ENCODE assay signal across 25 cellular contexts in genomic region chr1:59105548-59106507, GRCh38.
DNase-seq lines count a peak whose midpoint lies in the region; ATAC-seq and TF ChIP-seq lines count a peak whose summit lies in the region.
"Had no signal": no experiment of that assay in that cellular context is flagged by ENCODE, and none has a peak within 500 bp of the region (broad histone marks: within the 10 kb centered on the region; RNA-seq: fewer than 3 reads in every experiment).

No MANE protein-coding gene starts in this region.

- 77% methylated on average over 7 of the region's 7 CpGs for whole genome bisulfite sequencing in esophagus muscularis mucosa
- WGBS in suprapubic skin, result 63% methylated on average over 7 of the region's 7 CpGs

- H3K4me3 ChIP-seq in esophagus muscularis mucosa (no peak overlapping the region), suprapubic skin (no peak overlapping the region)
- H3K4me3 ChIP-seq: HAP-1, mucosa of descending colon, sigmoid colon had no signal

- no peaks in the 10 kb centered on the region for H3K36me3 Mint-ChIP-seq in nephron progenitor cell (ENCODE audit: low read depth)

- H3K36me3 ChIP-seq in esophagus muscularis mucosa (no peaks in the 10 kb centered on the region), suprapubic skin (no peaks in the 10 kb centered on the region)
- H3K36me3 ChIP-seq: HAP-1, sigmoid colon had no signal

- H3K27ac ChIP-seq in esophagus muscularis mucosa (replicated peaks in 1 of 4) (no peak overlapping the region), suprapubic skin (peak overlapping the region; percentile 46), caudate nucleus (ENCODE audit: low read depth, low read length) (no peak overlapping the region)
- H3K27ac ChIP-seq: 22Rv1, foreskin keratinocyte had no signal

- H3K4me1 ChIP-seq in esophagus muscularis mucosa (peaks cover 0 to 10% (median 3%) of the 10 kb centered on the region in 4 donors), suprapubic skin (peaks cover 32% of the 10 kb centered on the region)
- H3K4me1 ChIP-seq: foreskin keratinocyte, HAP-1, sigmoid colon had no signal

- no peak overlapping the region for H3K4me3 Mint-ChIP-seq in nephron progenitor cell
- H3K4me3 Mint-ChIP-seq: B cell; T-helper 2 cell treated with Interferon-gamma antibody and Interleukin-4, amounts not matched to agents 5 μg/mL and 100 μg/mL, for 36 hours had no signal

- no peak for ATAC-seq in GM18498 (IDR thresholded peaks at IDR 0.05; ENCODE audit: unreplicated experiment)
- ATAC-seq: foreskin keratinocyte, left colon, mucosa of descending colon, PC-3 had no signal

- H3K27me3 ChIP-seq in esophagus muscularis mucosa (no peaks in the 10 kb centered on the region), suprapubic skin (no peaks in the 10 kb centered on the region)
- H3K27me3 ChIP-seq: foreskin keratinocyte, sigmoid colon had no signal

- TF ChIP-seq CTCF in esophagus muscularis mucosa (IDR thresholded peaks at IDR 0.05), result no peak
- TF ChIP-seq CTCF in nephron progenitor cell (IDR thresholded peaks at IDR 0.05), result no peak
- TF ChIP-seq CTCF in suprapubic skin (IDR thresholded peaks at IDR 0.05), result no peak

- no peaks in the 10 kb centered on the region for H3K27me3 Mint-ChIP-seq in nephron progenitor cell (ENCODE audit: low read depth, poor library complexity)
- H3K27me3 Mint-ChIP-seq: B cell had no signal

- no peak for TF ChIP-seq EP300 in esophagus muscularis mucosa (IDR thresholded peaks at IDR 0.05)
- TF ChIP-seq EP300 in suprapubic skin (IDR thresholded peaks at IDR 0.05), result no peak

- H3K9me3 ChIP-seq in esophagus muscularis mucosa (no peaks in the 10 kb centered on the region), suprapubic skin (no peaks in the 10 kb centered on the region)
- H3K9me3 ChIP-seq: HAP-1, mucosa of descending colon had no signal

- H3K4me1 Mint-ChIP-seq in nephron progenitor cell, result peaks cover 15% of the 10 kb centered on the region
- H3K4me1 Mint-ChIP-seq: B cell had no signal

- intact Hi-C loops in esophagus muscularis mucosa (cut with DNase I), result no loop called here

- TF ChIP-seq POLR2A in esophagus muscularis mucosa (IDR thresholded peaks at IDR 0.05; ENCODE audit: low read depth) (no peak), suprapubic skin (IDR thresholded peaks at IDR 0.05) (no peak)

- peak overlapping the region; percentile 70 for H3K27ac Mint-ChIP-seq in nephron progenitor cell
- H3K27ac Mint-ChIP-seq: B cell; T-helper 2 cell treated with Interferon-gamma antibody and Interleukin-4, amounts not matched to agents 5 μg/mL and 100 μg/mL, for 36 hours had no signal

- H3K9me3 Mint-ChIP-seq in nephron progenitor cell, result peaks cover 7% of the 10 kb centered on the region
- H3K9me3 Mint-ChIP-seq: T-helper 2 cell treated with Interferon-gamma antibody and Interleukin-4, amounts not matched to agents 5 μg/mL and 100 μg/mL, for 36 hours had no signal

- DNase-seq in DMS 273 (lab: John Stamatoyannopoulos, UW; ENCODE audit: unreplicated experiment), result peak; percentile 16
- no peak for DNase-seq in DMS 273 treated with DMSO at 0.1 percent for 48 hours (lab: John Stamatoyannopoulos, UW)
- DNase-seq in esophagus muscularis mucosa (ENCODE audit: extremely low spot score), result peak; percentile 83
- no peak for DNase-seq in nephron progenitor cell
- no peak for DNase-seq in suprapubic skin (ENCODE audit: low spot score in 2 of 2)
- DNase-seq in SW 1271 (lab: John Stamatoyannopoulos, UW), result no peak
- no peak for DNase-seq in caudate nucleus (lab: John Stamatoyannopoulos, UW)
- DNase-seq: activated CD8-positive, alpha-beta memory T cell treated with anti-CD3 and anti-CD28 coated beads for 24 hours; amniotic stem cell; cerebellar nuclear complex; COR-L47; foreskin keratinocyte; left colon; mucosa of descending colon; NCI-H2081; NCI-H69; occipital lobe; PC-3; sigmoid colon; stimulated activated CD4-positive, alpha-beta T cell treated with anti-CD3 and anti-CD28 coated beads, Interleukin-2, amount 100 ng/mL, for 48 hours had no signal

Comparison
In these comparisons a context has a peak if more than half of its experiments do, and no peak if none do; other contexts are left out.
1. DNase-seq: peak in DMS 273 (single experiment) and esophagus muscularis mucosa (single experiment); none in DMS 273 treated with DMSO at 0.1 percent for 48 hours (single experiment), nephron progenitor cell (single experiment), suprapubic skin (0 of 2), SW 1271 (0 of 2) and caudate nucleus (0 of 61).